ENCODE assay signal across 8 cellular contexts in genomic region chr14:50318031-50318626, GRCh38. TPM values are rescaled to one million over a fixed set of nuclear protein-coding genes. Genes with fewer than 3 reads are reported as not detected.
DNase-seq lines count a peak whose midpoint lies in the region; ATAC-seq and TF ChIP-seq lines count a peak whose summit lies in the region.

No MANE protein-coding gene starts in this region.

- H3K27ac ChIP-seq in dorsolateral prefrontal cortex = peak overlapping the region in 18 of 59 donors; percentile 2 to 63 (median 20)

- H3K27me3 ChIP-seq in dorsolateral prefrontal cortex = no peaks in the 10 kb centered on the region

- TF ChIP-seq CTCF in GM12872 (IDR thresholded peaks at IDR 0.05; ENCODE audit: insufficient read depth, low read depth, low read length) (peak; percentile 58), dorsolateral prefrontal cortex (IDR thresholded peaks at IDR 0.05 in 54 of 56, conservative IDR thresholded peaks at IDR 0.05 in 2 of 56; ENCODE audit: low read depth in 1 of 56, partially characterized antibody in 56 of 56) (peak; percentile 47 to 88 (median 76))

- intact Hi-C loops in dorsolateral prefrontal cortex (cut with DNase I) = loop anchor here (10.0 kb wide), 2 partner anchors 453 to 457 kb away; no protein-coding TSS in a partner anchor
- intact Hi-C loops in head of caudate nucleus (cut with DNase I) = loop anchor here (2.0 to 10.0 kb wide), 2 partner anchors 77 to 215 kb away; partner anchors contain the start of genes CDKL1 and MAP4K5

- DNase-seq in NCI-H2171 treated with DMSO at 0.1 percent for 48 hours (lab: John Stamatoyannopoulos, UW) = peak; percentile 75
- no peak for DNase-seq in dorsolateral prefrontal cortex
- DNase-seq in pons (ENCODE audit: low spot score) = peak; percentile 76
- DNase-seq in head of caudate nucleus = no peak
- DNase-seq in NK-92 treated with Interleukin-12 subunit alpha and Interleukin-12 subunit beta, amount 100 ng/mL, for 24 hours (lab: John Stamatoyannopoulos, UW) = no peak

- H3K4me3 ChIP-seq in dorsolateral prefrontal cortex = peak overlapping the region in 2 of 59 donors; percentile 8 to 10

- ATAC-seq in HG02678 (IDR thresholded peaks at IDR 0.05; ENCODE audit: unreplicated experiment) (no peak), GM21576 (IDR thresholded peaks at IDR 0.05; ENCODE audit: unreplicated experiment) (no peak)

RNA-seq across cellular contexts. Expression of gene DMAC2L, which starts 6.0 kb away (rescaled TPM):
- 10 to 100 TPM; 12.3 to 38.0 (median 23.5) TPM for total RNA-seq in dorsolateral prefrontal cortex

RNA-seq across cellular contexts. Expression of gene L2HGDH, which starts 6.1 kb away (rescaled TPM):
- 10 to 100 TPM in 119 of 120 experiments, 1 to 10 TPM in 1; 8.9 to 22.1 (median 15.0) TPM for total RNA-seq in dorsolateral prefrontal cortex

Comparison
In these comparisons a context has a peak if more than half of its experiments do, and no peak if none do; other contexts are left out.
1. DNase-seq: peak in NCI-H2171 treated with DMSO at 0.1 percent for 48 hours (single experiment) and pons (single experiment); none in dorsolateral prefrontal cortex (0 of 10), head of caudate nucleus (0 of 42) and NK-92 treated with Interleukin-12 subunit alpha and Interleukin-12 subunit beta, amount 100 ng/mL, for 24 hours (single experiment).